ENCODE assay signal across 10 cellular contexts in genomic region chr1:58898739-58899580, GRCh38.
DNase-seq lines count a peak whose midpoint lies in the region; ATAC-seq and TF ChIP-seq lines count a peak whose summit lies in the region.
"Had no signal": no experiment of that assay in that cellular context is flagged by ENCODE, and none has a peak within 500 bp of the region (broad histone marks: within the 10 kb centered on the region; RNA-seq: fewer than 3 reads in every experiment).

No MANE protein-coding gene starts in this region.

- H3K27ac ChIP-seq in mesenchymal stem cell (ENCODE audit: low read length, poor library complexity, severe bottlenecking): no peak overlapping the region
- H3K27ac ChIP-seq in thoracic aorta: peak overlapping the region; percentile 32 to 44

- H3K4me1 ChIP-seq in mesenchymal stem cell (ENCODE audit: control insufficient read depth, insufficient read depth, low read depth, low read length): peaks cover 13% of the 10 kb centered on the region
- peaks cover 15 to 55% of the 10 kb centered on the region in 2 donors for H3K4me1 ChIP-seq in thoracic aorta (ENCODE audit: control insufficient read depth in 1 of 2, low read depth in 2 of 2)
- peaks cover 2% of the 10 kb centered on the region; the same call in 1 of the 2 replicates for H3K4me1 ChIP-seq in HAP-1

- H4K8ac ChIP-seq in mesenchymal stem cell (ENCODE audit: low read length): peak overlapping the region; percentile 70

- ATAC-seq in thoracic aorta (ENCODE audit: insufficient number of reproducible peaks, low FRiP score, low read depth): no peak
- ATAC-seq in HG03457 (IDR thresholded peaks at IDR 0.05; ENCODE audit: unreplicated experiment): no peak
- ATAC-seq: PC-3 had no signal

- DNase-seq in NOMO-1 (lab: John Stamatoyannopoulos, UW; ENCODE audit: unreplicated experiment in 2 of 2): peak; percentile 36 to 47
- peak; percentile 58 for DNase-seq in mesenchymal stem cell
- DNase-seq in thoracic aorta (ENCODE audit: low spot score): no peak
- no peak for DNase-seq in A172 (ENCODE audit: low spot score)
- no peak for DNase-seq in HAP-1 (ENCODE audit: low spot score in 2 of 2)
- DNase-seq in NCI-H1930 (lab: John Stamatoyannopoulos, UW): no peak
- DNase-seq: mammary epithelial cell, PC-3 had no signal

- H3K27me3 ChIP-seq in mesenchymal stem cell (ENCODE audit: control insufficient read depth in 1 of 2, insufficient read depth in 1 of 2, low read length in 2 of 2) (no peaks in the 10 kb centered on the region), thoracic aorta (replicated peaks; ENCODE audit: insufficient read depth) (no peaks in the 10 kb centered on the region), HAP-1 (ENCODE audit: low read depth) (no peaks in the 10 kb centered on the region)

- in situ Hi-C loops in HAP-1 (cut with MboI; ENCODE audit: low sequenced_read_pairs): no loop called here

- peak overlapping the region; percentile 56 to 75 for H3K18ac ChIP-seq in mesenchymal stem cell (ENCODE audit: low read depth in 1 of 2, low read length in 2 of 2)

- H3K27me3 Mint-ChIP-seq in dendritic cell treated with granulocyte-macrophage colony-stimulating factor and Interleukin-4, amounts not matched to agents 40 ng/mL and 50 ng/mL, for 4 days: no peaks in the 10 kb centered on the region

- WGBS in mesenchymal stem cell: 53% methylated on average over 6 of the region's 10 CpGs

- H2AFZ ChIP-seq in mesenchymal stem cell (ENCODE audit: low read depth, low read length): no peak overlapping the region

- H3K4me3 ChIP-seq in mesenchymal stem cell (ENCODE audit: insufficient read depth in 1 of 2, low read depth in 1 of 2, low read length in 2 of 2) (no peak overlapping the region), thoracic aorta (no peak overlapping the region), HAP-1 (no peak overlapping the region)

- intact Hi-C loops in dendritic cell treated with granulocyte-macrophage colony-stimulating factor and Interleukin-4, amounts not matched to agents 40 ng/mL and 50 ng/mL, for 4 days (cut with micrococcal nuclease): loop anchor here (2.0 kb wide), 1 partner anchor 16 kb away; no protein-coding TSS in a partner anchor

- no peak overlapping the region for H3K4me2 ChIP-seq in mesenchymal stem cell (ENCODE audit: low read length, poor library complexity, severe bottlenecking)

- no peak overlapping the region for H2BK5ac ChIP-seq in mesenchymal stem cell (ENCODE audit: low read depth, low read length, poor library complexity, severe bottlenecking)

- peak overlapping the region; percentile 68 for H2AK5ac ChIP-seq in mesenchymal stem cell (ENCODE audit: low read length, severe bottlenecking)

- no peak for TF ChIP-seq CTCF in thoracic aorta (IDR thresholded peaks at IDR 0.05)

- no peak overlapping the region for H3K23ac ChIP-seq in mesenchymal stem cell (ENCODE audit: low read length in 2 of 2)

- H3K79me1 ChIP-seq in mesenchymal stem cell (replicated peaks; ENCODE audit: low read length, poor library complexity, severe bottlenecking): no peaks in the 10 kb centered on the region

- no peak overlapping the region for H2BK15ac ChIP-seq in mesenchymal stem cell (ENCODE audit: low read depth, poor library complexity, severe bottlenecking)

- H3K36me3 ChIP-seq in mesenchymal stem cell (ENCODE audit: control insufficient read depth in 1 of 2, insufficient read depth in 2 of 2, low read depth in 1 of 2, low read length in 2 of 2) (no peaks in the 10 kb centered on the region), thoracic aorta (no peaks in the 10 kb centered on the region), HAP-1 (replicated peaks) (no peaks in the 10 kb centered on the region)

- H3K9me3 Mint-ChIP-seq in dendritic cell treated with granulocyte-macrophage colony-stimulating factor and Interleukin-4, amounts not matched to agents 40 ng/mL and 50 ng/mL, for 4 days: no peaks in the 10 kb centered on the region

- H3K9ac ChIP-seq in mesenchymal stem cell (ENCODE audit: low read length): peak overlapping the region; percentile 26

- no peak overlapping the region for H2BK120ac ChIP-seq in mesenchymal stem cell (ENCODE audit: low read depth, low read length)

- peak overlapping the region; percentile 48 for H4K91ac ChIP-seq in mesenchymal stem cell (ENCODE audit: low read length)

- peaks cover 84% of the 10 kb centered on the region for H3K4me1 Mint-ChIP-seq in dendritic cell treated with granulocyte-macrophage colony-stimulating factor and Interleukin-4, amounts not matched to agents 40 ng/mL and 50 ng/mL, for 4 days (ENCODE audit: low read depth)

- peak overlapping the region; percentile 27 for H3K4me3 Mint-ChIP-seq in dendritic cell treated with granulocyte-macrophage colony-stimulating factor and Interleukin-4, amounts not matched to agents 40 ng/mL and 50 ng/mL, for 4 days

- peak overlapping the region; percentile 70 to 96 for H2BK12ac ChIP-seq in mesenchymal stem cell (ENCODE audit: low read length in 2 of 2)

- no peaks in the 10 kb centered on the region for H3K9me3 ChIP-seq in mesenchymal stem cell (ENCODE audit: control insufficient read depth, low read length)
- no peaks in the 10 kb centered on the region for H3K9me3 ChIP-seq in thoracic aorta
- no peaks in the 10 kb centered on the region for H3K9me3 ChIP-seq in HAP-1

- H3K4ac ChIP-seq in mesenchymal stem cell (ENCODE audit: low read depth in 1 of 2, low read length in 2 of 2): peak overlapping the region; percentile 80 to 90

- peak overlapping the region; percentile 81 for H3K27ac Mint-ChIP-seq in dendritic cell treated with granulocyte-macrophage colony-stimulating factor and Interleukin-4, amounts not matched to agents 40 ng/mL and 50 ng/mL, for 4 days

- no peaks in the 10 kb centered on the region for H3K36me3 Mint-ChIP-seq in dendritic cell treated with granulocyte-macrophage colony-stimulating factor and Interleukin-4, amounts not matched to agents 40 ng/mL and 50 ng/mL, for 4 days (ENCODE audit: low read depth)

- no peak overlapping the region for H3K14ac ChIP-seq in mesenchymal stem cell (ENCODE audit: low read length in 2 of 2)

Comparison
In these comparisons a context has a peak if more than half of its experiments do, and no peak if none do; other contexts are left out.
1. DNase-seq: peak in NOMO-1 (2 of 2) and mesenchymal stem cell (single experiment); none in thoracic aorta (single experiment), A172 (single experiment), HAP-1 (0 of 2) and NCI-H1930 (0 of 2).